Comparison of ENCODE assay signal across 34 cellular contexts in genomic region chr7:151714201-151714600, GRCh38.
"Had no signal": no experiment of that assay in that cellular context is flagged by ENCODE, and none has a peak within 500 bp of the region (broad histone marks: within the 10 kb centered on the region; RNA-seq: fewer than 3 reads in every experiment).

No MANE protein-coding gene starts in this region.

- H3K27ac ChIP-seq: brain microvascular endothelial cell, PC-9, RWPE1, SJCRH30, SK-N-MC, WERI-Rb-1 had no signal

- H3K4me2 ChIP-seq: PC-9 had no signal

- H3K36me3 ChIP-seq: MG63, SJCRH30, WERI-Rb-1 had no signal

- H3K9me3 ChIP-seq: MG63, SJCRH30 had no signal

- H3K4me3 ChIP-seq: MG63, PC-9, SJCRH30, SK-N-MC had no signal

- H2AFZ ChIP-seq: PC-9 had no signal

- H3K4me1 ChIP-seq: SJCRH30 had no signal

- FAIRE-seq: RCC 7860 had no signal

- DNase-seq: activated CD4-positive, alpha-beta memory T cell treated with anti-CD3 and anti-CD28 coated beads, Interleukin-2, amount 10 ng/mL, durations not matched to agents 7 days and 5 days; activated CD4-positive, alpha-beta T cell treated with anti-CD3 and anti-CD28 coated beads for 1 hour; activated CD4-positive, alpha-beta T cell treated with anti-CD3 and anti-CD28 coated beads for 48 hours; activated CD4-positive, CD25-positive, alpha-beta regulatory T cell; activated CD8-positive, alpha-beta memory T cell treated with anti-CD3 and anti-CD28 coated beads for 24 hours; activated CD8-positive, alpha-beta memory T cell treated with anti-CD3 and anti-CD28 coated beads, Interleukin-2, amount 10 ng/mL, durations not matched to agents 7 days and 5 days; activated effector memory CD4-positive, alpha-beta T cell treated with anti-CD3 and anti-CD28 coated beads, Interleukin-2, amount 50 U/mL, for 16 hours; activated naive CD4-positive, alpha-beta T cell; activated naive CD4-positive, alpha-beta T cell treated with anti-CD3 and anti-CD28 coated beads, Interleukin-2, amount 50 U/mL, for 16 hours; activated naive CD8-positive, alpha-beta T cell treated with anti-CD3 and anti-CD28 coated beads for 36 hours; activated T-cell treated with anti-CD3 and anti-CD28 coated beads, Interleukin-2, amount 50 U/mL, for 1 hour; activated T-cell treated with anti-CD3 and anti-CD28 coated beads, Interleukin-2, amount 50 U/mL, for 72 hours; amniotic stem cell; aorta; brain microvascular endothelial cell; central memory CD4-positive, alpha-beta T cell; Kasumi-1; MG63; NCI-H1048; NCI-H1436 treated with DMSO at 0.1 percent for 48 hours; NCI-H1694 treated with DMSO at 0.1 percent for 48 hours; NCI-H2029; NCI-H345; NCI-H524 treated with DMSO at 0.1 percent for 48 hours; NK-92 treated with Interleukin-12 subunit alpha and Interleukin-12 subunit beta, amount 100 ng/mL, for 24 hours; PC-9; SHP77; SJCRH30; T1000; WERI-Rb-1 had no signal

- H3K27me3 ChIP-seq: brain microvascular endothelial cell, MG63, SJCRH30 had no signal

- ATAC-seq: activated CD8-positive, alpha-beta memory T cell treated with anti-CD3 and anti-CD28 coated beads, Interleukin-2, amount 10 ng/mL, durations not matched to agents 7 days and 5 days; activated T-cell treated with anti-CD3 and anti-CD28 coated beads, Interleukin-2, amount 50 U/mL, for 72 hours; activated T-helper 17 cell treated with anti-CD3 and anti-CD28 coated beads, Interleukin-2, amount 50 U/mL, for 72 hours had no signal
